1 cellular context compared by ENCODE assay signal in the genomic region with DNA sequence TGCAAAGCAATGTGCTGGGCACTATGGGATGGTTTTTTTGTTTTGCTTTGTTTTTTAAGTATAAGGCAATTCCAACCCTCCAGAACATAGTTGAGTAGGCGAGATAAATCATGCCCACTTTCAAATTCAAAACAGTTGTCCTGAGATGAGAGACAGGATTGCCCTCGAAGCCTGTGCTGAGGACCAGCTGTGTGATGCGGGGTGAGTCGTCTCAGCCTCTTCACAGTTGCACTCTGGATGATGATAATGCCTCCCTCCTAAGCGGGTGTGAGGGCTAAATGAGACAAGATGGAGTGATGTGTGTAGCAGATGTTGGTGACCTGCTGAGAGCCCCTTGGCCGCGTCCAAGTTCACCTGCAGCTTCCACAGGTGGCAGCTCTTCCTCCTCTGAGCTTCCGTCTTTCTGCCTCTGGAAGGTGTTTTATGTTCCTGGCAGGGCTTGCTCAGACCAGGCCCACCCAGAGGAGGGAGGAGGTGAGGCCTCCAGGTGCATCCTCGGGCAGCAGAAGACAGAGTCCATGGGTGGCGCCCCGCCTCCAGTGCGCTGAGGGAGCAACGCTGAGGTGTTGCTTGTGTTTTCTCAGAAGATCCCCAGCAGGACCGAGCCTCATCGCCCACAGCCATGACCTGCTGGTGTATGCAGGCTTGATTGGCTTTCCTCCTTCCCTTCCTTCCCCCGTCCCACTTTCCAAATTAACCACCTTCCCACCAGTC.
TF ChIP-seq lines count a peak whose summit lies in the region.

No MANE protein-coding gene starts in this region.

TF ChIP-seq in IMR-90, 13 proteins besides CTCF, POLR2A, EP300 and RAD21 (continued from another document):
- TF ChIP-seq RFX5 (IDR thresholded peaks at IDR 0.05; ENCODE audit: low read depth, low read length) (no peak), CEBPB (IDR thresholded peaks at IDR 0.05; ENCODE audit: low read depth, low read length) (no peak), SMC3 (IDR thresholded peaks at IDR 0.05; ENCODE audit: low read depth, low read length) (no peak), MAFK (IDR thresholded peaks at IDR 0.05; ENCODE audit: low read depth, low read length) (no peak), RCOR1 (IDR thresholded peaks at IDR 0.05; ENCODE audit: insufficient replicate concordance, low read length) (no peak), CHD1 (IDR thresholded peaks at IDR 0.05; ENCODE audit: low read depth, low read length) (no peak), MAZ (IDR thresholded peaks at IDR 0.05; ENCODE audit: borderline replicate concordance, low read depth, low read length) (no peak), FOS (IDR thresholded peaks at IDR 0.05; ENCODE audit: low read depth, low read length) (no peak)
- TF ChIP-seq, protein P1, sequence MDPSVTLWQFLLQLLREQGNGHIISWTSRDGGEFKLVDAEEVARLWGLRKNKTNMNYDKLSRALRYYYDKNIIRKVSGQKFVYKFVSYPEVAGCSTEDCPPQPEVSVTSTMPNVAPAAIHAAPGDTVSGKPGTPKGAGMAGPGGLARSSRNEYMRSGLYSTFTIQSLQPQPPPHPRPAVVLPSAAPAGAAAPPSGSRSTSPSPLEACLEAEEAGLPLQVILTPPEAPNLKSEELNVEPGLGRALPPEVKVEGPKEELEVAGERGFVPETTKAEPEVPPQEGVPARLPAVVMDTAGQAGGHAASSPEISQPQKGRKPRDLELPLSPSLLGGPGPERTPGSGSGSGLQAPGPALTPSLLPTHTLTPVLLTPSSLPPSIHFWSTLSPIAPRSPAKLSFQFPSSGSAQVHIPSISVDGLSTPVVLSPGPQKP (IDR thresholded peaks at IDR 0.05; ENCODE audit: borderline replicate concordance, low read depth, low read length), result no peak
- TF ChIP-seq, protein P2, sequence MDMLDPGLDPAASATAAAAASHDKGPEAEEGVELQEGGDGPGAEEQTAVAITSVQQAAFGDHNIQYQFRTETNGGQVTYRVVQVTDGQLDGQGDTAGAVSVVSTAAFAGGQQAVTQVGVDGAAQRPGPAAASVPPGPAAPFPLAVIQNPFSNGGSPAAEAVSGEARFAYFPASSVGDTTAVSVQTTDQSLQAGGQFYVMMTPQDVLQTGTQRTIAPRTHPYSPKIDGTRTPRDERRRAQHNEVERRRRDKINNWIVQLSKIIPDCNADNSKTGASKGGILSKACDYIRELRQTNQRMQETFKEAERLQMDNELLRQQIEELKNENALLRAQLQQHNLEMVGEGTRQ (IDR thresholded peaks at IDR 0.05; ENCODE audit: low read depth, low read length), result no peak
TF ChIP-seq in IMR-90: peak in this region for 0.
